25 cellular contexts compared by ENCODE assay signal in genomic region chr19:33634361-33635091, GRCh38. TPM values are rescaled to one million over a fixed set of nuclear protein-coding genes. Genes with fewer than 3 reads are reported as not detected.
"Had no signal": no experiment of that assay in that cellular context is flagged by ENCODE, and none has a peak within 500 bp of the region (broad histone marks: within the 10 kb centered on the region; RNA-seq: fewer than 3 reads in every experiment).

No MANE protein-coding gene starts in this region.

- H3K4me3 Mint-ChIP-seq: activated CD8-positive, alpha-beta T cell treated with anti-CD3 and anti-CD28 coated beads, Interleukin-2, amount 10 ng/mL, durations not matched to agents 7 days and 5 days; activated naive CD8-positive, alpha-beta T cell treated with anti-CD3 and anti-CD28 coated beads for 36 hours; activated T-cell treated with anti-CD3 and anti-CD28 coated beads, Interleukin-2, amount 50 U/mL, for 24 hours; activated T-helper 17 cell treated with anti-CD3 and anti-CD28 coated beads, Interleukin-2, amount 50 U/mL, for 72 hours; naive thymus-derived CD8-positive, alpha-beta T cell; neural progenitor cell had no signal

- H3K9ac ChIP-seq: neural progenitor cell had no signal

- FAIRE-seq: bronchial epithelial cell had no signal

- H3K9me3 ChIP-seq: prostate gland, right atrium auricular region had no signal

- DNase-seq: activated CD4-positive, alpha-beta T cell treated with anti-CD3 and anti-CD28 coated beads, Interleukin-2, amount 50 U/mL, for 1 hour; activated CD4-positive, CD25-positive, alpha-beta regulatory T cell treated with anti-CD3 and anti-CD28 coated beads, Interleukin-2, amount 50 U/mL, for 72 hours; activated CD8-positive, alpha-beta T cell treated with anti-CD3 and anti-CD28 coated beads, Interleukin-2, amount 10 ng/mL, durations not matched to agents 7 days and 5 days; activated naive CD4-positive, alpha-beta T cell treated with Interleukin-2 at 50 U/mL for 16 hours; activated naive CD8-positive, alpha-beta T cell treated with anti-CD3 and anti-CD28 coated beads for 36 hours; activated T-cell treated with anti-CD3 and anti-CD28 coated beads, Interleukin-2, amount 50 U/mL, for 24 hours; dermis blood vessel endothelial cell; effector CD8-positive, alpha-beta T cell; erythroblast; foreskin fibroblast; naive thymus-derived CD8-positive, alpha-beta T cell; stimulated activated CD4-positive, alpha-beta T cell treated with anti-CD3 and anti-CD28 coated beads, Interleukin-4, amount 100 ng/mL, for 4 hours; stimulated activated naive CD8-positive, alpha-beta T cell treated with anti-CD3 and anti-CD28 coated beads, Interleukin-15, Interleukin-2, amounts not matched to agents 100 U/mL and 50 U/mL, for 24 hours; trophoblast cell; WERI-Rb-1 had no signal

- H3K4me1 Mint-ChIP-seq: activated naive CD8-positive, alpha-beta T cell treated with anti-CD3 and anti-CD28 coated beads for 36 hours; activated T-helper 17 cell treated with anti-CD3 and anti-CD28 coated beads, Interleukin-2, amount 50 U/mL, for 72 hours had no signal

- H3K4me1 ChIP-seq: neural progenitor cell, prostate gland, right atrium auricular region had no signal

- H3K4me3 ChIP-seq: lung, neural progenitor cell, prostate gland, right atrium auricular region had no signal

- H3K36me3 ChIP-seq: neural progenitor cell, prostate gland, right atrium auricular region, WERI-Rb-1 had no signal

- H2AFZ ChIP-seq: neural progenitor cell had no signal

- H3K27ac ChIP-seq: neural progenitor cell, prostate gland, right atrium auricular region, WERI-Rb-1 had no signal

- H3K36me3 Mint-ChIP-seq: activated naive CD8-positive, alpha-beta T cell treated with anti-CD3 and anti-CD28 coated beads for 36 hours; neural progenitor cell had no signal

- H3K9me3 Mint-ChIP-seq: activated naive CD8-positive, alpha-beta T cell treated with anti-CD3 and anti-CD28 coated beads for 36 hours; activated T-cell treated with anti-CD3 and anti-CD28 coated beads, Interleukin-2, amount 50 U/mL, for 24 hours; activated T-helper 17 cell treated with anti-CD3 and anti-CD28 coated beads, Interleukin-2, amount 50 U/mL, for 72 hours; neural progenitor cell had no signal

- H3K4me2 ChIP-seq: neural progenitor cell had no signal

- H3K27ac Mint-ChIP-seq: activated CD8-positive, alpha-beta T cell treated with anti-CD3 and anti-CD28 coated beads, Interleukin-2, amount 10 ng/mL, durations not matched to agents 7 days and 5 days; activated naive CD8-positive, alpha-beta T cell treated with anti-CD3 and anti-CD28 coated beads for 36 hours; activated T-cell treated with anti-CD3 and anti-CD28 coated beads, Interleukin-2, amount 50 U/mL, for 24 hours; activated T-helper 17 cell treated with anti-CD3 and anti-CD28 coated beads, Interleukin-2, amount 50 U/mL, for 72 hours; neural progenitor cell had no signal

- H3K27me3 ChIP-seq: neural progenitor cell, right atrium auricular region had no signal

RNA-seq across cellular contexts. Expression of gene CHST8, which starts 12.8 kb away (rescaled TPM):
- total RNA-seq: activated CD8-positive, alpha-beta T cell treated with anti-CD3 and anti-CD28 coated beads, Interleukin-2, amount 10 ng/mL, durations not matched to agents 7 days and 5 days; activated naive CD8-positive, alpha-beta T cell treated with anti-CD3 and anti-CD28 coated beads for 36 hours; activated T-helper 17 cell treated with anti-CD3 and anti-CD28 coated beads, Interleukin-2, amount 50 U/mL, for 72 hours; dermis blood vessel endothelial cell; fibroblast of lung; kidney epithelial cell; naive thymus-derived CD8-positive, alpha-beta T cell; osteoblast; T-helper 2 cell treated with Interferon-gamma antibody and Interleukin-4, amounts not matched to agents 100 ng/mL and 5 ng/mL, for 36 hours had no signal
